Comparison of ENCODE assay signal across 1 cellular context in the genomic region with DNA sequence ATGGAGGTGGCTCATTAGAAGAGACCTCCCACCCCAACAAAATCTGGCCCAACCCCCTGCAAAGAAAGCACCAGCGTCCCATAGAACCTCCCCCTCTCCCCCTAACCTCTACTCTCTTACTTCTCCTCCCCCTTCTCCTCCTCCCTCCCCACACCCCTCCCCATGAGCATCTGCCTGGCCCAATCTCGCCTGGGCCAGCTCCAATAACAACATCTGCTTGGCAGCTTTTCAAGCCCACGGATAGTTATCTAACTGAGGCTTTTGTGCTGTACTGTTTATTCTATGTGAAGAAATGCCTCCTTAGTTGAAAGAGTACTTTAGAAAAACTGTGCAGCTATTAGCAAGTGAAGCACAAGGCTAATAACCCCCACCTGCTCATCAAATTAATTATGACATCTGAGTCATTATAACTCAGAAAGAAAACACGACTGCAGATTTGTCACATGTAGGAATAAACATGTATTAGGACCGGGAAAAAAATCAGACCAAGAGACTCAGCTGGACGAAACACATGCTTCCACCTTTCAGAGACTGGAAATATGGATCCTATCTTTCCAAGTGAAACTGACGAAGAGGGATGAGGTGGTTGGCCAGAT.
TF ChIP-seq lines count a peak whose summit lies in the region.

No MANE protein-coding gene starts in this region.

TF ChIP-seq in SK-N-SH, 30 proteins besides CTCF, POLR2A, EP300 and RAD21 (continued from another document):
- TF ChIP-seq SIN3A (IDR thresholded peaks at IDR 0.05; ENCODE audit: borderline replicate concordance, low read depth, low read length) (0 out of 2 replicates have a peak, but pooled peaks have one; percentile 13), TEAD4 (IDR thresholded peaks at IDR 0.05; ENCODE audit: borderline replicate concordance, insufficient read depth) (peak; percentile 71; the same call in 1 of the 2 replicates), MXI1 (IDR thresholded peaks at IDR 0.05; ENCODE audit: low read depth, low read length) (peak; percentile 95), MEF2A (IDR thresholded peaks at IDR 0.05; ENCODE audit: borderline replicate concordance, low read depth) (no peak), JUND (IDR thresholded peaks at IDR 0.05) (peak; percentile 81), EZH2phosphoT487 (IDR thresholded peaks at IDR 0.05; ENCODE audit: borderline replicate concordance, low read depth) (no peak), RXRA (IDR thresholded peaks at IDR 0.05; ENCODE audit: borderline replicate concordance, low read depth) (peak; percentile 41; the same call in 1 of the 2 replicates), FOSL2 (IDR thresholded peaks at IDR 0.05; ENCODE audit: borderline replicate concordance, low read depth) (peak; percentile 54; the same call in 1 of the 2 replicates), RFX5 (IDR thresholded peaks at IDR 0.05; ENCODE audit: low read length) (no peak), GATA2 (CRISPR knock-in tag; IDR thresholded peaks at IDR 0.05) (peak; percentile 62), SMC3 (IDR thresholded peaks at IDR 0.05; ENCODE audit: low read depth, low read length) (no peak), POLR2AphosphoS5 (IDR thresholded peaks at IDR 0.05; ENCODE audit: low read depth, low read length) (no peak; the same call in none of the 2 replicates), NRF1 (IDR thresholded peaks at IDR 0.05; ENCODE audit: low read depth, low read length) (no peak), TCF12 (IDR thresholded peaks at IDR 0.05) (peak; percentile 89), YY1 (IDR thresholded peaks at IDR 0.05; ENCODE audit: low read depth) (peak; percentile 23; the same call in 1 of the 2 replicates)
- TF ChIP-seq, protein P1, sequence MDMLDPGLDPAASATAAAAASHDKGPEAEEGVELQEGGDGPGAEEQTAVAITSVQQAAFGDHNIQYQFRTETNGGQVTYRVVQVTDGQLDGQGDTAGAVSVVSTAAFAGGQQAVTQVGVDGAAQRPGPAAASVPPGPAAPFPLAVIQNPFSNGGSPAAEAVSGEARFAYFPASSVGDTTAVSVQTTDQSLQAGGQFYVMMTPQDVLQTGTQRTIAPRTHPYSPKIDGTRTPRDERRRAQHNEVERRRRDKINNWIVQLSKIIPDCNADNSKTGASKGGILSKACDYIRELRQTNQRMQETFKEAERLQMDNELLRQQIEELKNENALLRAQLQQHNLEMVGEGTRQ (IDR thresholded peaks at IDR 0.05; ENCODE audit: borderline replicate concordance, low read depth, low read length): no peak
- TF ChIP-seq, protein P2, sequence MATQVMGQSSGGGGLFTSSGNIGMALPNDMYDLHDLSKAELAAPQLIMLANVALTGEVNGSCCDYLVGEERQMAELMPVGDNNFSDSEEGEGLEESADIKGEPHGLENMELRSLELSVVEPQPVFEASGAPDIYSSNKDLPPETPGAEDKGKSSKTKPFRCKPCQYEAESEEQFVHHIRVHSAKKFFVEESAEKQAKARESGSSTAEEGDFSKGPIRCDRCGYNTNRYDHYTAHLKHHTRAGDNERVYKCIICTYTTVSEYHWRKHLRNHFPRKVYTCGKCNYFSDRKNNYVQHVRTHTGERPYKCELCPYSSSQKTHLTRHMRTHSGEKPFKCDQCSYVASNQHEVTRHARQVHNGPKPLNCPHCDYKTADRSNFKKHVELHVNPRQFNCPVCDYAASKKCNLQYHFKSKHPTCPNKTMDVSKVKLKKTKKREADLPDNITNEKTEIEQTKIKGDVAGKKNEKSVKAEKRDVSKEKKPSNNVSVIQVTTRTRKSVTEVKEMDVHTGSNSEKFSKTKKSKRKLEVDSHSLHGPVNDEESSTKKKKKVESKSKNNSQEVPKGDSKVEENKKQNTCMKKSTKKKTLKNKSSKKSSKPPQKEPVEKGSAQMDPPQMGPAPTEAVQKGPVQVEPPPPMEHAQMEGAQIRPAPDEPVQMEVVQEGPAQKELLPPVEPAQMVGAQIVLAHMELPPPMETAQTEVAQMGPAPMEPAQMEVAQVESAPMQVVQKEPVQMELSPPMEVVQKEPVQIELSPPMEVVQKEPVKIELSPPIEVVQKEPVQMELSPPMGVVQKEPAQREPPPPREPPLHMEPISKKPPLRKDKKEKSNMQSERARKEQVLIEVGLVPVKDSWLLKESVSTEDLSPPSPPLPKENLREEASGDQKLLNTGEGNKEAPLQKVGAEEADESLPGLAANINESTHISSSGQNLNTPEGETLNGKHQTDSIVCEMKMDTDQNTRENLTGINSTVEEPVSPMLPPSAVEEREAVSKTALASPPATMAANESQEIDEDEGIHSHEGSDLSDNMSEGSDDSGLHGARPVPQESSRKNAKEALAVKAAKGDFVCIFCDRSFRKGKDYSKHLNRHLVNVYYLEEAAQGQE (IDR thresholded peaks at IDR 0.05; ENCODE audit: low read depth, low read length): no peak
- TF ChIP-seq, protein P3, sequence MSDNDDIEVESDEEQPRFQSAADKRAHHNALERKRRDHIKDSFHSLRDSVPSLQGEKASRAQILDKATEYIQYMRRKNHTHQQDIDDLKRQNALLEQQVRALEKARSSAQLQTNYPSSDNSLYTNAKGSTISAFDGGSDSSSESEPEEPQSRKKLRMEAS (IDR thresholded peaks at IDR 0.05; ENCODE audit: low read depth): peak; percentile 82; the same call in 1 of the 2 replicates
- TF ChIP-seq, protein P4, sequence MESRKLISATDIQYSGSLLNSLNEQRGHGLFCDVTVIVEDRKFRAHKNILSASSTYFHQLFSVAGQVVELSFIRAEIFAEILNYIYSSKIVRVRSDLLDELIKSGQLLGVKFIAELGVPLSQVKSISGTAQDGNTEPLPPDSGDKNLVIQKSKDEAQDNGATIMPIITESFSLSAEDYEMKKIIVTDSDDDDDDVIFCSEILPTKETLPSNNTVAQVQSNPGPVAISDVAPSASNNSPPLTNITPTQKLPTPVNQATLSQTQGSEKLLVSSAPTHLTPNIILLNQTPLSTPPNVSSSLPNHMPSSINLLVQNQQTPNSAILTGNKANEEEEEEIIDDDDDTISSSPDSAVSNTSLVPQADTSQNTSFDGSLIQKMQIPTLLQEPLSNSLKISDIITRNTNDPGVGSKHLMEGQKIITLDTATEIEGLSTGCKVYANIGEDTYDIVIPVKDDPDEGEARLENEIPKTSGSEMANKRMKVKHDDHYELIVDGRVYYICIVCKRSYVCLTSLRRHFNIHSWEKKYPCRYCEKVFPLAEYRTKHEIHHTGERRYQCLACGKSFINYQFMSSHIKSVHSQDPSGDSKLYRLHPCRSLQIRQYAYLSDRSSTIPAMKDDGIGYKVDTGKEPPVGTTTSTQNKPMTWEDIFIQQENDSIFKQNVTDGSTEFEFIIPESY (IDR thresholded peaks at IDR 0.05; ENCODE audit: borderline replicate concordance, low read depth): no peak
- TF ChIP-seq, protein P5, sequence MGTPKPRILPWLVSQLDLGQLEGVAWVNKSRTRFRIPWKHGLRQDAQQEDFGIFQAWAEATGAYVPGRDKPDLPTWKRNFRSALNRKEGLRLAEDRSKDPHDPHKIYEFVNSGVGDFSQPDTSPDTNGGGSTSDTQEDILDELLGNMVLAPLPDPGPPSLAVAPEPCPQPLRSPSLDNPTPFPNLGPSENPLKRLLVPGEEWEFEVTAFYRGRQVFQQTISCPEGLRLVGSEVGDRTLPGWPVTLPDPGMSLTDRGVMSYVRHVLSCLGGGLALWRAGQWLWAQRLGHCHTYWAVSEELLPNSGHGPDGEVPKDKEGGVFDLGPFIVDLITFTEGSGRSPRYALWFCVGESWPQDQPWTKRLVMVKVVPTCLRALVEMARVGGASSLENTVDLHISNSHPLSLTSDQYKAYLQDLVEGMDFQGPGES (IDR thresholded peaks at IDR 0.05; ENCODE audit: low read depth, low read length): no peak
- TF ChIP-seq, protein P6, sequence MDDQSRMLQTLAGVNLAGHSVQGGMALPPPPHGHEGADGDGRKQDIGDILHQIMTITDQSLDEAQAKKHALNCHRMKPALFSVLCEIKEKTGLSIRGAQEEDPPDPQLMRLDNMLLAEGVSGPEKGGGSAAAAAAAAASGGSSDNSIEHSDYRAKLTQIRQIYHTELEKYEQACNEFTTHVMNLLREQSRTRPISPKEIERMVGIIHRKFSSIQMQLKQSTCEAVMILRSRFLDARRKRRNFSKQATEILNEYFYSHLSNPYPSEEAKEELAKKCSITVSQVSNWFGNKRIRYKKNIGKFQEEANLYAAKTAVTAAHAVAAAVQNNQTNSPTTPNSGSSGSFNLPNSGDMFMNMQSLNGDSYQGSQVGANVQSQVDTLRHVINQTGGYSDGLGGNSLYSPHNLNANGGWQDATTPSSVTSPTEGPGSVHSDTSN (IDR thresholded peaks at IDR 0.05): peak; percentile 82
